Comparison of ENCODE assay signal across 1 cellular context in the genomic region with DNA sequence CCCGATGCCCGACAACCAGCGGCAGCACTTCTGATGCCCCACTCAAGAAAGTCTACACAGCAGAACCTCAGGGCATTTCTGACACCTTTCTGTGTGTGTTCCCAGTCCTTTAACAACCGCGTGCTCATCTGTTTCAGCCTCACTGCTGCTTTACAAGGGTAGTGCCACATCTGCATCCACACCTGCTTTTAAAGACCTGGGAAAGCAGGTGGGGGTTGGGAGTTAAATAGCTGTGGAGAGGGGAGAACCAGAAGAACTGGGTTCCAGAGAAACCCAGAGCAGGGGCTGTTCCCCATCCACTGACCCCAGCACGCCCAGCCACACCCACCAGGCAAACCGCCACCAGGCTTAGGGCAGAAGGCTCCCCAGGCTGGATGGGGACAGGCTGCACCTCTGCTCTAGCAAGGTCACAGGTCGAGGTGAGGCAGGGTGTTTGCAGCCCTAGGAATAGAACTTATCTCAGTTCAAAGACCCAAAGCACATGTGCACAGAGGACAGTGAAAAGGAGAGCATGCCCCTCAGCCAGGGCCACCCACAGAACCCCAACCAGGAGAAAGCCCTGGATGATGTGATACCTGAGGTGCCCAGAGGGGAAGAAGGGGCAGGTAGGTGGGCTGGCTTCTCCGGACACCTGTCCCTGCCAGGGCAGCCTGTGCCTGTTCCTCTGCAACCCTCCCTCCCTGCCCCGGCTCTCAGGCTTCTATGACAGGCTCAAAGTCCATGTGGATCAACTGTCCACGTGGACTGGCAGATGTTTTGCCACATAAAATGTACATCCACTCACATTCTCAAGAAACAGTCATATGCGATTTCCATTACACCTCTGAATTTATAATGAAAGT.
A peak's percentile ranks its signal among the peaks of the same experiment; 100 is the strongest.
TF ChIP-seq lines count a peak whose summit lies in the region.

No MANE protein-coding gene starts in this region.

TF ChIP-seq in liver, 16 proteins besides CTCF, POLR2A, EP300 and RAD21 (continued from another document):
- TF ChIP-seq, protein P1, sequence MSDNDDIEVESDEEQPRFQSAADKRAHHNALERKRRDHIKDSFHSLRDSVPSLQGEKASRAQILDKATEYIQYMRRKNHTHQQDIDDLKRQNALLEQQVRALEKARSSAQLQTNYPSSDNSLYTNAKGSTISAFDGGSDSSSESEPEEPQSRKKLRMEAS (IDR thresholded peaks at IDR 0.05) = peak; percentile 56
- TF ChIP-seq FOXA2 (IDR thresholded peaks at IDR 0.05) (peak; percentile 39), NR2F2 (IDR thresholded peaks at IDR 0.05) (peak; percentile 90), EGR1 (IDR thresholded peaks at IDR 0.05; ENCODE audit: low read depth in 2 of 2) (peak in 1 of 2 donors; percentile 46), SP1 (IDR thresholded peaks at IDR 0.05) (peak; percentile 94)
